Comparison of ENCODE assay signal across 1 cellular context in the genomic region with DNA sequence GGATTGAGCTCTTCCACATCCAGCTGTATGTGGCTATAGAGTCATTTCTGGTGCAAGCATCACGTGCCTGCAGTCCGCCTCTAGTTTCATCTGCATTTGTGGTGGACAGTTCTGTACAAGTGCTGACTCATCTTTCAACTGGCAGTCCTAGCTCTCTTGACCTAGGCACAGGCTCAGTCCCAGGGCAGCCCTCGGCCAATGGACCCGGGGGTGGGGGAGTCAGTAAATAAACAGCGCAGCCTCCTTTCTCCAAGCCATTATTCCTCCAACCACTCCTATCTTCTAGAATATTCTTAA.
TF ChIP-seq lines count a peak whose summit lies in the region.

No MANE protein-coding gene starts in this region.

TF ChIP-seq in H1, 55 proteins besides CTCF, POLR2A, EP300 and RAD21 (continued from another document):
- TF ChIP-seq RFX5 (IDR thresholded peaks at IDR 0.05; ENCODE audit: borderline replicate concordance, low read depth, low read length) = no peak
- no peak for TF ChIP-seq BCL11A (IDR thresholded peaks at IDR 0.05; ENCODE audit: low read depth in 2 of 2, low read length in 2 of 2)
- TF ChIP-seq MAFK (IDR thresholded peaks at IDR 0.05; ENCODE audit: low read depth, low read length) = no peak
- TF ChIP-seq CHD1 (IDR thresholded peaks at IDR 0.05; ENCODE audit: low read depth, low read length) = no peak
- no peak for TF ChIP-seq SUZ12 (IDR thresholded peaks at IDR 0.05; ENCODE audit: low read length)
- TF ChIP-seq, protein P1, sequence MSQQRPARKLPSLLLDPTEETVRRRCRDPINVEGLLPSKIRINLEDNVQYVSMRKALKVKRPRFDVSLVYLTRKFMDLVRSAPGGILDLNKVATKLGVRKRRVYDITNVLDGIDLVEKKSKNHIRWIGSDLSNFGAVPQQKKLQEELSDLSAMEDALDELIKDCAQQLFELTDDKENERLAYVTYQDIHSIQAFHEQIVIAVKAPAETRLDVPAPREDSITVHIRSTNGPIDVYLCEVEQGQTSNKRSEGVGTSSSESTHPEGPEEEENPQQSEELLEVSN (IDR thresholded peaks at IDR 0.05) = no peak
- no peak for TF ChIP-seq CEBPB (IDR thresholded peaks at IDR 0.05; ENCODE audit: low read depth, low read length)
- no peak for TF ChIP-seq GABPA (IDR thresholded peaks at IDR 0.05; ENCODE audit: borderline replicate concordance, insufficient read depth, low read length)
- TF ChIP-seq EGR1 (IDR thresholded peaks at IDR 0.05; ENCODE audit: borderline replicate concordance, low read depth, low read length) = no peak
